In the genomic region with DNA sequence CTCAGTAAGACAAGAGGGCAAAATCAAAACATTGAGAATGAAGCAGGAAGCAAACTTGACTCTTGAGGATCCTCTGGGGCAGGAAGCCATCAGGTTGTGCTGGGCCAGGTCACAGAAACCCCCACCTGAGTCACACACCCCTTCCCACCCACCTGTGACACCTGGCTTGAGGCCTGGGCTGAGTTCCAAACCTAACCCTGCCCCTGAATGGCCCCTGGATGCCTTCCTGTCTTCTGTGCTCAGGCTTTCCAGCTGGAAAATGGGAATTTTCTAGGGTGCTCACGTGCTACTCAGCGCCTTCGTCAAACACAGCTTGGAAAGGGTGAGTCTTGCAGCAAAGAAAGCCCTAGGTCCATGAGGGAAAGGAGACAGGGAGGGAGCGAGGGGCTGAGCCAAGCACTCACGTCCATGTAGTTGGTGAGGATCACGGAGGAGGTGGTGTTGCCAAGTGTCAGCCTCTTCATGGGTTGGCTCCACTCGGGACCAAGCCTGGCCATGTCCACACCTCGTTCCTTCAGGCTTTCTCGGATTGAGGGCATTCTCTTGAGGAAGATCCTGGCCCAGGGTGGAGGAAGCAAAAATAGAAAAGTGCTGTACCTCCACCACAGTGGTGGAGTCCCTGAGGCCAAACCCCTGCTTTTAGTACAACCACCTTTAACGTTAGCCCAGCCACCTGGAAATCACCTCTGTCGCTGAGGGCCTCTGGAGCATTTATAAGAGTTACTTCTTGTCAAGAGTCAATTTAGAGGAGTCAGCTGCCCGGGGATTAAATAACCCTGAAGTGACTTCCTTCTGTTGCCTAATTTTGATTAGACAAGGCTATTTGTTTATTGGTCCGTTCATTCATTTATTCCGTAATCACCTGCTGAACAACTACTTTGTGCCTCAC, we compare ENCODE assay signal across 25 cellular contexts. TPM values are rescaled to one million over a fixed set of nuclear protein-coding genes. Genes with fewer than 3 reads are reported as not detected.
A peak's percentile ranks its signal among the peaks of the same experiment; 100 is the strongest.
DNase-seq lines count a peak whose midpoint lies in the region; ATAC-seq and TF ChIP-seq lines count a peak whose summit lies in the region.
"Had no signal": no experiment of that assay in that cellular context is flagged by ENCODE, and none has a peak within 500 bp of the region (broad histone marks: within the 10 kb centered on the region; RNA-seq: fewer than 3 reads in every experiment).

No MANE protein-coding gene starts in this region.

- RAD21 ChIA-PET in HCT116 (lab: Charles Lee; ENCODE audit: low non-redundant PET in 1 of 2, low total read pairs in 2 of 2, uncharacterized antibody in 2 of 2, unreplicated experiment in 2 of 2), result interaction anchor here (0.6 to 3.2 kb wide), 10 partner anchors 8 to 301 kb away, joined by 3 to 17 read pairs (median 5); partner anchors contain the start of gene GOLT1A (in 1 of the 2)

- BruUV-seq in HCT116 (replicated peaks; lab: Mats Ljungman, UMichigan), result no TSS peak

- TF ChIP-seq RAD21 in HCT116 (IDR thresholded peaks at IDR 0.05; ENCODE audit: low read depth), result no peak

- peak overlapping the region; percentile 41 for H3K4me2 ChIP-seq in HCT116 (ENCODE audit: low read length)
- H3K4me2 ChIP-seq: smooth muscle cell had no signal

- H3K9ac ChIP-seq in HCT116 (ENCODE audit: low read length), result no peak overlapping the region

- peak overlapping the region; percentile 55 for H2AFZ ChIP-seq in HCT116 (ENCODE audit: low read depth, low read length, poor library complexity, severe bottlenecking)

- no peak for TF ChIP-seq POLR2A in HCT116 (IDR thresholded peaks at IDR 0.05; ENCODE audit: borderline replicate concordance, extremely low read depth, insufficient read depth, insufficient read length)

- TF ChIP-seq CTCF in HCT116 (IDR thresholded peaks at IDR 0.05 in 2 of 3, conservative IDR thresholded peaks at IDR 0.05 in 1 of 3; ENCODE audit: borderline replicate concordance in 1 of 3, insufficient read depth in 1 of 3, low read depth in 2 of 3, low read length in 2 of 3), result no peak

- H3K4me3 ChIP-seq in HCT116 (replicated peaks in 1 of 2; ENCODE audit: low read depth in 1 of 2, low read length in 2 of 2), result no peak overlapping the region
- H3K4me3 ChIP-seq: adrenal gland, dorsolateral prefrontal cortex, mucosa of descending colon, SJSA1, smooth muscle cell, stomach, tibial artery had no signal

- ATAC-seq in HCT116 (no peak; the same call in 1 of the 2 replicates), HG03378 (IDR thresholded peaks at IDR 0.05; ENCODE audit: unreplicated experiment) (no peak)

- no peaks in the 10 kb centered on the region for H3K9me3 ChIP-seq in HCT116 (ENCODE audit: control insufficient read depth in 1 of 2, insufficient read depth in 1 of 2, low read depth in 1 of 2, low read length in 2 of 2)
- H3K9me3 ChIP-seq: adrenal gland, mucosa of descending colon, SJSA1, stomach, tibial artery had no signal

- H3K27ac ChIP-seq in HCT116 (ENCODE audit: low read depth, low read length), result no peak overlapping the region
- H3K27ac ChIP-seq: adrenal gland, brain microvascular endothelial cell, dorsolateral prefrontal cortex, SJSA1, stomach, tibial artery had no signal

- H3K4me1 ChIP-seq in HCT116 (ENCODE audit: control insufficient read depth in 1 of 2, insufficient read depth in 2 of 2, low read length in 2 of 2), result peaks cover 0 to 15% of the 10 kb centered on the region in 2 experiments; a peak in 2 of 4 replicates
- H3K4me1 ChIP-seq: adrenal gland, SJSA1, tibial artery had no signal

- CTCF ChIA-PET in HCT116 (lab: Charles Lee), result interaction anchor here (0.7 to 4.1 kb wide), 22 partner anchors 11 to 645 kb away, joined by 3 to 53 read pairs (median 7); partner anchors contain the start of genes ETNK2, GOLT1A, PLEKHA6 and SNRPE

- intact Hi-C loops in HCT116 (cut with micrococcal nuclease), result loop anchor here (1.0 to 5.0 kb wide), 7 partner anchors 37 to 341 kb away; partner anchors contain the start of gene SNRPE

- H3K36me3 ChIP-seq in HCT116 (ENCODE audit: control insufficient read depth in 1 of 2, insufficient read depth in 2 of 2, low read length in 2 of 2), result no peaks in the 10 kb centered on the region
- H3K36me3 ChIP-seq: adrenal gland, brain microvascular endothelial cell, SJSA1, stomach, tibial artery had no signal

- no peaks in the 10 kb centered on the region for H3K27me3 ChIP-seq in HCT116 (ENCODE audit: insufficient read depth, low read length)
- H3K27me3 ChIP-seq: adrenal gland, brain microvascular endothelial cell, dorsolateral prefrontal cortex, SJSA1 had no signal

- no peaks in the 10 kb centered on the region for H3K9me2 ChIP-seq in HCT116 (ENCODE audit: insufficient read depth)

- no peaks in the 10 kb centered on the region for H3K79me2 ChIP-seq in HCT116 (ENCODE audit: insufficient read depth, low read length)

- H4K20me1 ChIP-seq in HCT116 (ENCODE audit: insufficient read depth), result no peaks in the 10 kb centered on the region

- no peak for DNase-seq in HCT116 (ENCODE audit: low read depth, low spot score)
- peak; percentile 43 for DNase-seq in NCI-H524 treated with DMSO at 0.1 percent for 48 hours (lab: John Stamatoyannopoulos, UW)
- peak; percentile 42 for DNase-seq in kidney tubule cell (ENCODE audit: low spot score)
- peak; percentile 28 for DNase-seq in retina
- no peak for DNase-seq in NCI-H2196 (lab: John Stamatoyannopoulos, UW; ENCODE audit: unreplicated experiment)
- no peak for DNase-seq in T-helper 1 cell

- POLR2A ChIA-PET in HCT116 (lab: Charles Lee), result no interaction called here

TF ChIP-seq in HCT116, 20 proteins besides CTCF, POLR2A, EP300 and RAD21:
- TF ChIP-seq EZH2 (IDR thresholded peaks at IDR 0.05), result no peak
- no peak for TF ChIP-seq SIN3A (IDR thresholded peaks at IDR 0.05; ENCODE audit: low read depth)
- TF ChIP-seq SRF (IDR thresholded peaks at IDR 0.05; ENCODE audit: low read depth), result no peak
- TF ChIP-seq FOSL1 (IDR thresholded peaks at IDR 0.05; ENCODE audit: low read depth), result no peak
- TF ChIP-seq ZFX (IDR thresholded peaks at IDR 0.05), result no peak
- no peak for TF ChIP-seq CEBPB (IDR thresholded peaks at IDR 0.05; ENCODE audit: low read depth)
- no peak for TF ChIP-seq JUND (IDR thresholded peaks at IDR 0.05)
- no peak for TF ChIP-seq YY1 (IDR thresholded peaks at IDR 0.05; ENCODE audit: extremely low read depth, insufficient replicate concordance, low read depth, low read length)
- no peak for TF ChIP-seq EGR1 (IDR thresholded peaks at IDR 0.05; ENCODE audit: low read depth)
- no peak for TF ChIP-seq EZH2phosphoT487 (IDR thresholded peaks at IDR 0.05; ENCODE audit: borderline replicate concordance)
- TF ChIP-seq ZBTB33 (IDR thresholded peaks at IDR 0.05; ENCODE audit: extremely low read depth, insufficient replicate concordance, low read length), result no peak
- TF ChIP-seq POLR2AphosphoS5 (IDR thresholded peaks at IDR 0.05; ENCODE audit: low read depth, low read length), result no peak
- TF ChIP-seq, protein P1, sequence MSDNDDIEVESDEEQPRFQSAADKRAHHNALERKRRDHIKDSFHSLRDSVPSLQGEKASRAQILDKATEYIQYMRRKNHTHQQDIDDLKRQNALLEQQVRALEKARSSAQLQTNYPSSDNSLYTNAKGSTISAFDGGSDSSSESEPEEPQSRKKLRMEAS (IDR thresholded peaks at IDR 0.05), result no peak
- TF ChIP-seq CBX3 (IDR thresholded peaks at IDR 0.05; ENCODE audit: low read depth), result no peak

RNA-seq across cellular contexts. Expression of gene REN, which starts 4.3 kb away (rescaled TPM):
- 0.47 TPM for total RNA-seq in HCT116 (2021; ENCODE audit: unreplicated experiment)
- polyA plus RNA-seq in HCT116 (2012), result 0.39 and 0.56 TPM in 2 replicates
- total RNA-seq: activated CD4-positive, alpha-beta T cell treated with anti-CD3 and anti-CD28 coated beads for 36 hours; cerebellum; endothelial cell of umbilical vein; natural killer cell treated with Interleukin-12 subunit alpha and Interleukin-12 subunit beta and Interleukin-15 and Interleukin-18, amount 100 ng/mL, for 72 hours; osteocyte; renal cortical epithelial cell; SJSA1; smooth muscle cell; stomach; T-helper 1 cell treated with Interleukin-12 subunit alpha and Interleukin-12 subunit beta and Interleukin-4 antibody, amounts not matched to agents 30 ng/mL and 1 ng/mL, for 36 hours had no signal
- polyA plus RNA-seq: CD14-positive monocyte, immature natural killer cell, smooth muscle cell had no signal

RNA-seq across cellular contexts. Expression of gene ETNK2, which starts 10.0 kb away (rescaled TPM):
- 16.1 TPM for total RNA-seq in HCT116 (2021; ENCODE audit: unreplicated experiment)
- polyA plus RNA-seq in HCT116 (2012), result 17.3 and 20.5 TPM in 2 replicates
- total RNA-seq: T-helper 1 cell treated with Interleukin-12 subunit alpha and Interleukin-12 subunit beta and Interleukin-4 antibody, amounts not matched to agents 30 ng/mL and 1 ng/mL, for 36 hours had no signal
- polyA plus RNA-seq: CD14-positive monocyte had no signal

RNA-seq across cellular contexts. Expression of gene KISS1, which starts 34.4 kb away (rescaled TPM):
- 1.3 TPM for total RNA-seq in HCT116 (2021; ENCODE audit: unreplicated experiment)
- 0.30 and 0.73 TPM in 2 replicates for polyA plus RNA-seq in HCT116 (2012)
- total RNA-seq: activated CD4-positive, alpha-beta T cell treated with anti-CD3 and anti-CD28 coated beads for 36 hours; adrenal gland; cerebellum; lower leg skin; natural killer cell treated with Interleukin-12 subunit alpha and Interleukin-12 subunit beta and Interleukin-15 and Interleukin-18, amount 100 ng/mL, for 72 hours; osteocyte; renal cortical epithelial cell; T-helper 1 cell treated with Interleukin-12 subunit alpha and Interleukin-12 subunit beta and Interleukin-4 antibody, amounts not matched to agents 30 ng/mL and 1 ng/mL, for 36 hours had no signal
- polyA plus RNA-seq: CD14-positive monocyte, immature natural killer cell had no signal

RNA-seq across cellular contexts. Expression of gene GOLT1A, which starts 51.9 kb away (rescaled TPM):
- 8.0 TPM for total RNA-seq in HCT116 (2021; ENCODE audit: unreplicated experiment)
- polyA plus RNA-seq in HCT116 (2012), result 16.7 and 19.3 TPM in 2 replicates
- total RNA-seq: endothelial cell of umbilical vein; natural killer cell treated with Interleukin-12 subunit alpha and Interleukin-12 subunit beta and Interleukin-15 and Interleukin-18, amount 100 ng/mL, for 72 hours; osteocyte; SJSA1; T-helper 1 cell treated with Interleukin-12 subunit alpha and Interleukin-12 subunit beta and Interleukin-4 antibody, amounts not matched to agents 30 ng/mL and 1 ng/mL, for 36 hours had no signal
- polyA plus RNA-seq: CD14-positive monocyte, endothelial cell of umbilical vein, immature natural killer cell, smooth muscle cell had no signal

Comparison
In these comparisons a context has a peak if more than half of its experiments do, and no peak if none do; other contexts are left out.
1. DNase-seq: peak in NCI-H524 treated with DMSO at 0.1 percent for 48 hours (single experiment), kidney tubule cell (single experiment) and retina (single experiment); none in HCT116 (single experiment), NCI-H2196 (single experiment) and T-helper 1 cell (0 of 5).